Comparison of ENCODE assay signal across 16 cellular contexts in the genomic region with DNA sequence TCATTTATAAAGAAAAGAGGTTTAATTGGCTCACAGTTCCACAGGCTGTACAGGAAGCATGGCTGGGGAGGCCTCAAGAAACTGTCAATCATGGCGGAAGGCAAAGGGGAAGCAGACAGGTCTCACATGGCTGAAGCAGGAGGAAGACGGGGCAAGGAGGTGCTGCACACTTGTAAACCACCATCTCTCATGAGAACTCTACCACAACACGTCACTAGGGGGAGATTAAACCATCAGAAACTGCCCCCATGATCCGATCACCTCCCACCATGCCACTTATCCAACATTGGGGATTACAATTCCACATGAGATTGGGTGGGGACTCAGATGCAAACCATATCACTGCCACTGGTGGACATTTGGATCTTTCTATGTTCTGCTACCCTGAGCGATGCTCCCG.
DNase-seq lines count a peak whose midpoint lies in the region; ATAC-seq, FAIRE-seq and TF ChIP-seq lines count a peak whose summit lies in the region.
"Had no signal": no experiment of that assay in that cellular context is flagged by ENCODE, and none has a peak within 500 bp of the region (broad histone marks: within the 10 kb centered on the region; RNA-seq: fewer than 3 reads in every experiment).

No MANE protein-coding gene starts in this region.

- H3K79me2 ChIP-seq in K562 (ENCODE audit: control insufficient read depth, insufficient read depth, low read length), result no peaks in the 10 kb centered on the region

- H3K9ac ChIP-seq in K562 (ENCODE audit: insufficient read depth in 1 of 2, low read depth in 2 of 2, low read length in 2 of 2), result no peak overlapping the region

- H3K27ac ChIP-seq in K562 (ENCODE audit: extremely low read depth, low read depth, low read length) (no peak overlapping the region), prostate gland (no peak overlapping the region), vagina (no peak overlapping the region)
- H3K27ac ChIP-seq: HL-60, PC-9, psoas muscle had no signal

- no TSS peak for BruUV-seq in K562 (replicated peaks; lab: Mats Ljungman, UMichigan)

- no peaks in the 10 kb centered on the region for H3K9me1 ChIP-seq in K562 (ENCODE audit: control insufficient read depth, insufficient read depth, low read length)

- peak; percentile 64 for FAIRE-seq in K562 (lab: Jason Lieb, UNC)
- FAIRE-seq: kidney had no signal

- peak in 1 of 2 experiments; percentile 27; a peak in 1 of 4 replicates for TF ChIP-seq RAD21 in K562 (CRISPR knock-in tag; conservative IDR thresholded peaks at IDR 0.05 in 1 of 2, IDR thresholded peaks at IDR 0.05 in 1 of 2)

- TF ChIP-seq POLR2A in K562 (conservative IDR thresholded peaks at IDR 0.05) (no peak), prostate gland (IDR thresholded peaks at IDR 0.05) (no peak), vagina (IDR thresholded peaks at IDR 0.05) (no peak)

- H3K27ac Mint-ChIP-seq in activated naive CD4-positive, alpha-beta T cell treated with anti-CD3 and anti-CD28 coated beads, Interleukin-2, amount 10 ng/mL, durations not matched to agents 7 days and 5 days, result no peak overlapping the region

- H3K4me3 ChIP-seq in K562 (no peak overlapping the region), prostate gland (no peak overlapping the region), vagina (no peak overlapping the region)
- H3K4me3 ChIP-seq: PC-9, psoas muscle had no signal

- H3K4me2 ChIP-seq in K562 (ENCODE audit: insufficient read depth, low read length), result no peak overlapping the region
- H3K4me2 ChIP-seq: PC-9 had no signal

- H3K9me3 Mint-ChIP-seq in activated naive CD4-positive, alpha-beta T cell treated with anti-CD3 and anti-CD28 coated beads, Interleukin-2, amount 10 ng/mL, durations not matched to agents 7 days and 5 days, result peaks cover 3% of the 10 kb centered on the region

- no peaks in the 10 kb centered on the region for H3K4me1 ChIP-seq in K562 (replicated peaks in 1 of 2; ENCODE audit: control insufficient read depth in 2 of 2, insufficient read depth in 2 of 2, low read length in 2 of 2)
- no peaks in the 10 kb centered on the region for H3K4me1 ChIP-seq in prostate gland (replicated peaks)
- no peaks in the 10 kb centered on the region for H3K4me1 ChIP-seq in vagina
- H3K4me1 ChIP-seq: psoas muscle had no signal

- in situ Hi-C loops in K562 (cut with MboI), result no loop called here

- POLR2A ChIA-PET in K562 (lab: Yijun Ruan, JAX), result interaction anchor here (1.7 kb wide), 1 partner anchor 10 kb away, joined by 4 read pairs; no protein-coding TSS in a partner anchor

- no peak overlapping the region for H2AFZ ChIP-seq in K562 (ENCODE audit: low read depth, low read length)
- H2AFZ ChIP-seq: PC-9 had no signal

- H4K20me1 ChIP-seq in K562 (replicated peaks; ENCODE audit: control insufficient read depth, insufficient read depth, low read length), result no peaks in the 10 kb centered on the region

- H3K4me1 Mint-ChIP-seq in activated naive CD4-positive, alpha-beta T cell treated with anti-CD3 and anti-CD28 coated beads, Interleukin-2, amount 10 ng/mL, durations not matched to agents 7 days and 5 days, result no peaks in the 10 kb centered on the region

- ATAC-seq in K562, result peak; percentile 70
- ATAC-seq: psoas muscle had no signal

- H3K36me3 ChIP-seq in K562 (ENCODE audit: control insufficient read depth, insufficient read depth, low read length) (no peaks in the 10 kb centered on the region), prostate gland (no peaks in the 10 kb centered on the region), vagina (no peaks in the 10 kb centered on the region)

- H3K9me3 ChIP-seq in K562 (replicated peaks; ENCODE audit: control insufficient read depth, insufficient read depth, low read depth, low read length) (no peaks in the 10 kb centered on the region), prostate gland (no peaks in the 10 kb centered on the region), vagina (no peaks in the 10 kb centered on the region)
- H3K9me3 ChIP-seq: psoas muscle had no signal

- intact Hi-C loops in K562 (cut with micrococcal nuclease) (no loop called here), prostate gland (cut with DNase I) (no loop called here), vagina (cut with DNase I) (no loop called here)

- H3K4me3 Mint-ChIP-seq in activated naive CD4-positive, alpha-beta T cell treated with anti-CD3 and anti-CD28 coated beads, Interleukin-2, amount 10 ng/mL, durations not matched to agents 7 days and 5 days, result no peak overlapping the region

- WGBS in K562 (ENCODE audit: insufficient coverage, low coverage, missing lambda C conversion rate), result 0% methylated on average over 6 of the region's 6 CpGs
- WGBS in prostate gland, result 61% methylated on average over 6 of the region's 6 CpGs

- H3K36me3 Mint-ChIP-seq in activated naive CD4-positive, alpha-beta T cell treated with anti-CD3 and anti-CD28 coated beads, Interleukin-2, amount 10 ng/mL, durations not matched to agents 7 days and 5 days, result no peaks in the 10 kb centered on the region

- TF ChIP-seq CTCF in K562 (IDR thresholded peaks at IDR 0.05 in 2 of 3, conservative IDR thresholded peaks at IDR 0.05 in 1 of 3; ENCODE audit: insufficient read depth in 2 of 3, low read depth in 1 of 3, low read length in 3 of 3), result peak; percentile 34 to 46 (median 41); a peak in 3 of 6 replicates
- TF ChIP-seq CTCF in prostate gland (IDR thresholded peaks at IDR 0.05), result peak in 3 of 4 experiments; percentile 14 to 33 (median 26)
- TF ChIP-seq CTCF in vagina (IDR thresholded peaks at IDR 0.05), result no peak

- DNase-seq in activated naive CD4-positive, alpha-beta T cell treated with anti-CD3 and anti-CD28 coated beads, Interleukin-2, amount 10 ng/mL, durations not matched to agents 7 days and 5 days, result peak; percentile 8
- no peak for DNase-seq in activated naive CD4-positive, alpha-beta T cell treated with anti-CD3 and anti-CD28 coated beads, Interleukin-2, amount 50 U/mL, for 16 hours
- DNase-seq in HT1080 (ENCODE audit: low read depth), result peak; percentile 15
- peak in 1 of 4 experiments; percentile 18 for DNase-seq in K562 (ENCODE audit: extremely low read depth in 1 of 4, low spot score in 3 of 4)
- no peak for DNase-seq in prostate gland (ENCODE audit: low spot score)
- no peak for DNase-seq in vagina (ENCODE audit: extremely low spot score in 2 of 2)
- no peak for DNase-seq in NCI-H774 (lab: John Stamatoyannopoulos, UW)
- no peak for DNase-seq in anterior cingulate cortex (lab: John Stamatoyannopoulos, UW)
- DNase-seq: AML-193, amniotic stem cell, glutamatergic neuron, kidney, NCI-H226, PC-9, psoas muscle had no signal

- peaks cover 6 to 28% of the 10 kb centered on the region in 2 experiments; a peak in 3 of 5 replicates for H3K27me3 ChIP-seq in K562 (ENCODE audit: control insufficient read depth in 2 of 2, insufficient read depth in 2 of 2, low read length in 2 of 2)
- no peaks in the 10 kb centered on the region for H3K27me3 ChIP-seq in prostate gland (replicated peaks; ENCODE audit: insufficient read depth)
- no peaks in the 10 kb centered on the region for H3K27me3 ChIP-seq in vagina

- no peak for TF ChIP-seq EP300 in K562 (IDR thresholded peaks at IDR 0.05; ENCODE audit: low read length)

- no peaks in the 10 kb centered on the region for H3K27me3 Mint-ChIP-seq in activated naive CD4-positive, alpha-beta T cell treated with anti-CD3 and anti-CD28 coated beads, Interleukin-2, amount 10 ng/mL, durations not matched to agents 7 days and 5 days

- CTCF ChIA-PET in activated naive CD4-positive, alpha-beta T cell treated with anti-CD3 and anti-CD28 coated beads, Interleukin-2, amount 10 ng/mL, durations not matched to agents 7 days and 5 days (lab: Charles Lee), result no interaction called here
- CTCF ChIA-PET in K562 (lab: Yijun Ruan, JAX; ENCODE audit: low intra/inter-chr PET ratio), result interaction anchor here (0.6 kb wide), 1 partner anchor 321 kb away, joined by 3 read pairs; no protein-coding TSS in a partner anchor

TF ChIP-seq in K562, 482 proteins besides CTCF, POLR2A, EP300 and RAD21:
- TF ChIP-seq ZNF23 (CRISPR knock-in tag; IDR thresholded peaks at IDR 0.05), result no peak
- no peak for TF ChIP-seq ZNF518B (CRISPR knock-in tag; IDR thresholded peaks at IDR 0.05)
- TF ChIP-seq, protein P1, sequence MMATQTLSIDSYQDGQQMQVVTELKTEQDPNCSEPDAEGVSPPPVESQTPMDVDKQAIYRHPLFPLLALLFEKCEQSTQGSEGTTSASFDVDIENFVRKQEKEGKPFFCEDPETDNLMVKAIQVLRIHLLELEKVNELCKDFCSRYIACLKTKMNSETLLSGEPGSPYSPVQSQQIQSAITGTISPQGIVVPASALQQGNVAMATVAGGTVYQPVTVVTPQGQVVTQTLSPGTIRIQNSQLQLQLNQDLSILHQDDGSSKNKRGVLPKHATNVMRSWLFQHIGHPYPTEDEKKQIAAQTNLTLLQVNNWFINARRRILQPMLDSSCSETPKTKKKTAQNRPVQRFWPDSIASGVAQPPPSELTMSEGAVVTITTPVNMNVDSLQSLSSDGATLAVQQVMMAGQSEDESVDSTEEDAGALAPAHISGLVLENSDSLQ (IDR thresholded peaks at IDR 0.05), result 0 out of 2 replicates have a peak, but pooled peaks have one; percentile 36

Comparison
In these comparisons a context has a peak if more than half of its experiments do, and no peak if none do; other contexts are left out.
1. DNase-seq: peak in activated naive CD4-positive, alpha-beta T cell treated with anti-CD3 and anti-CD28 coated beads, Interleukin-2, amount 10 ng/mL, durations not matched to agents 7 days and 5 days (single experiment) and HT1080 (single experiment); none in activated naive CD4-positive, alpha-beta T cell treated with anti-CD3 and anti-CD28 coated beads, Interleukin-2, amount 50 U/mL, for 16 hours (single experiment), prostate gland (single experiment), vagina (0 of 2), NCI-H774 (single experiment) and anterior cingulate cortex (0 of 58).
2. CTCF ChIP-seq: peak in K562 (3 of 3) and prostate gland (3 of 4); none in vagina (0 of 3).